In the genomic region with DNA sequence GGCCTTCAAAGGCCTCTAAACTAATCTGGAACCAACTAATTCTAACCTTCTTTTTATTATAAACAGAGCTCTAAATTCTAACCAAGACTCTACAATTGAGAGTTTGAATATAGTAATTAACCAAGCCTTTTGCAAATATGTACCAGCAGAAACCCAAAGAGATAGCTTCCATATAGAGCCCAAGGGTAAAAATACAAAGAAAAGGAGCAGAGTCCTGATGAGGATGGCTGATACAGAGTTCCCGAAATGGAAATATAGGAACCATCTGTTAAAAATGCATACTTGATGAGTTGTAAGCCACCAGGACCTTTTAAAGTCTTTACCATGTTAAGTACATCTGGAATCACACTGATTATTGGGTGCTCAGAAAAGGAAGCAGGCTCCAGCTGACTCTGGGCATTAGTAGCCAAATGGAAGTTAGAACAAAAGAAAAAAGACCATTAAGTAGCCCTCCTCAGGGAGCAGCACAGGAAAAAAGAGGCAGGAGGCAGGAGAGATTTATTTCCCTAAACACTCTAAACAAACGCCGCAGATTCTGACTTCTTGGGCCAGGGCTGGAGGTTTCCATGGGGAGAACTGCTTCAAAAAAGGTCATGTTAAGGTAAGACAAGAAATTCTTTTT, we compare ENCODE assay signal across 18 cellular contexts.
"Had no signal": no experiment of that assay in that cellular context is flagged by ENCODE, and none has a peak within 500 bp of the region (broad histone marks: within the 10 kb centered on the region; RNA-seq: fewer than 3 reads in every experiment).

No MANE protein-coding gene starts in this region.

- H3K9me3 ChIP-seq: breast epithelium, left lung, right atrium auricular region, tibial nerve, vagina had no signal

- H3K4me3 ChIP-seq: breast epithelium, left lung, right atrium auricular region, tibial nerve, vagina had no signal

- H3K4me3 Mint-ChIP-seq: effector memory CD8-positive, alpha-beta T cell; memory B cell; natural killer cell had no signal

- H3K27me3 Mint-ChIP-seq: effector memory CD8-positive, alpha-beta T cell; memory B cell; progenitor cell of endocrine pancreas had no signal

- H3K4me1 ChIP-seq: breast epithelium, left lung, right atrium auricular region, tibial nerve, vagina had no signal

- H3K27me3 ChIP-seq: breast epithelium, left lung, right atrium auricular region, tibial nerve, vagina had no signal

- H3K27ac ChIP-seq: breast epithelium, epithelial cell of prostate, left lung, right atrium auricular region, tibial nerve, vagina had no signal

- H3K4me1 Mint-ChIP-seq: memory B cell, natural killer cell had no signal

- H3K36me3 Mint-ChIP-seq: memory B cell had no signal

- ATAC-seq: effector memory CD8-positive, alpha-beta T cell; left lung; natural killer cell had no signal

- H3K36me3 ChIP-seq: breast epithelium, left lung, right atrium auricular region, tibial nerve, vagina had no signal

- H3K27ac Mint-ChIP-seq: effector memory CD8-positive, alpha-beta T cell; memory B cell; natural killer cell; progenitor cell of endocrine pancreas had no signal

- DNase-seq: activated naive CD4-positive, alpha-beta T cell; aorta; dermis blood vessel endothelial cell; effector memory CD8-positive, alpha-beta T cell; foreskin melanocyte; head of caudate nucleus; left lung; natural killer cell; occipital lobe; stimulated activated CD4-positive, alpha-beta T cell treated with anti-CD3 and anti-CD28 coated beads, Interleukin-4, amount 100 ng/mL, for 24 hours; stimulated activated naive CD4-positive, alpha-beta T cell had no signal
